In the genomic region with DNA sequence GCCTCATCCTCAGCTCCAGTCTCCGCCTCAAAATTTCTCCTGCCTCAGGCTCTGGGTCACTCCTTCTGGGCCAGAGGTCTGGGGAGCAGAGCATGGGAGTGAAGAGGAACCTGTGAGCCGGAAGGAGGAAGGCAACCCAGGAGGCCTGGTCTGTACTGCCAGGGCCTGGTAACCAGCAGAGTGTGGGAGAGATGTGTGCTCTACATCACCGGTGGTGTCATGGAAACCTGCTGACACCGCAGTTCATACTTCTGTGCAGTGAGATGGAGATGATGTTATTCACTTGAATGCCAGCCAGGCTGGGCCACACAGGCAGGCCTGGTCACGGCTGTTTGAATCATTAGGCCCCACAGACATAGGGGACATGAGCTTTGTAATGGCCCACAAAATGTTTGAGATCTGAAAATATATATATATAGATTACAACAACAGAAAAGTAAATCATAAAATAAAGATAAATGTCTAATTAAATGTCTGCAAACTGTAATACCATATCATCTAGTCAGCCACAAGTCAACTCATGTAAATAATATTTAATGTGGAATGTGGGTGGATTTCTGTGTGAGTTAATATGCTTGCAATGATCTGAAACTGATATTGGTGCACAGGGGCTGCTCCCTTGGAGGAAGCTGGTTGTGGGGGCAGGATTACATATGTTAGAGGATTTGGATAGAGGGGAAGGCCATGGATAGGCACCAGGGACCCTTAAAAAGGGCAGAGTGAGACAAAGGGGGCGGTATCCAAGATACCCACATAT, we compare ENCODE assay signal across 12 cellular contexts.
A peak's percentile ranks its signal among the peaks of the same experiment; 100 is the strongest.
DNase-seq lines count a peak whose midpoint lies in the region; ATAC-seq, FAIRE-seq and TF ChIP-seq lines count a peak whose summit lies in the region.
"Had no signal": no experiment of that assay in that cellular context is flagged by ENCODE, and none has a peak within 500 bp of the region (broad histone marks: within the 10 kb centered on the region; RNA-seq: fewer than 3 reads in every experiment).

No MANE protein-coding gene starts in this region.

- no peaks in the 10 kb centered on the region for H3K27me3 ChIP-seq in pancreas

- H3K4me1 Mint-ChIP-seq in WTC11, result peaks cover 7% of the 10 kb centered on the region

- H3K27me3 Mint-ChIP-seq in WTC11 (ENCODE audit: low read depth), result peaks cover 2% of the 10 kb centered on the region; the same call in 1 of the 2 replicates

- 85 to 88% methylated on average over 6 of the region's 6 CpGs for WGBS in pancreas, 2 donors

- no peak for TF ChIP-seq CTCF in epithelial cell of esophagus (IDR thresholded peaks at IDR 0.05; ENCODE audit: insufficient read depth, low read depth, low read length, missing control alignments)
- no peak for TF ChIP-seq CTCF in pancreas (IDR thresholded peaks at IDR 0.05)
- no peak for TF ChIP-seq CTCF in WTC11 (IDR thresholded peaks at IDR 0.05)

- H3K9me3 ChIP-seq in pancreas, result no peaks in the 10 kb centered on the region

- H3K4me3 ChIP-seq in epithelial cell of esophagus (ENCODE audit: low read length), result no peak overlapping the region
- no peak overlapping the region for H3K4me3 ChIP-seq in pancreas

- H3K4me1 ChIP-seq in pancreas, result no peaks in the 10 kb centered on the region

- CTCF ChIA-PET in WTC11 (lab: Charles Lee), result interaction anchor here (0.6 kb wide), 1 partner anchor 93 kb away, joined by 3 read pairs; no protein-coding TSS in a partner anchor

- POLR2A ChIA-PET in WTC11 (lab: Charles Lee), result no interaction called here

- H3K27ac ChIP-seq in pancreas, result peak overlapping the region in 1 of 4 donors; percentile 12

- H3K27ac Mint-ChIP-seq in WTC11, result no peak overlapping the region; the same call in 1 of the 2 replicates

- peaks cover 17% of the 10 kb centered on the region for H3K9me3 Mint-ChIP-seq in WTC11

- ATAC-seq in pancreas (peak in 3 of 4 donors; percentile 63 to 92 (median 91)), HG02798 (IDR thresholded peaks at IDR 0.05; ENCODE audit: poor library complexity, unreplicated experiment) (no peak), GM18498 (IDR thresholded peaks at IDR 0.05; ENCODE audit: unreplicated experiment) (no peak), WTC11 (no peak)

- DNase-seq in DMS153 (lab: John Stamatoyannopoulos, UW) (peak; percentile 50), NCI-H446 treated with DMSO at 0.1 percent for 48 hours (lab: John Stamatoyannopoulos, UW) (peak; percentile 90), epithelial cell of esophagus (ENCODE audit: low read depth) (peak; percentile 92), pancreas (peak in 2 of 6 donors; percentile 21), WTC11 (ENCODE audit: low spot score) (no peak)
- DNase-seq in stimulated activated CD4-positive, alpha-beta T cell treated with anti-CD3 and anti-CD28 coated beads, Interleukin-4, amount 100 ng/mL, for 4 hours, result no peak
- DNase-seq: erythroblast, H9, NCI-H526 treated with DMSO at 0.1 percent for 48 hours, small intestine had no signal

- H3K36me3 ChIP-seq in pancreas, result no peaks in the 10 kb centered on the region

- FAIRE-seq in pancreas (lab: Jason Lieb, UNC), result no peak
- FAIRE-seq: small intestine had no signal

- H3K36me3 Mint-ChIP-seq in WTC11, result peaks cover 5% of the 10 kb centered on the region

- intact Hi-C loops in pancreas (cut with DNase I), result no loop called here

- H3K4me3 Mint-ChIP-seq in WTC11, result no peak overlapping the region
- H3K4me3 Mint-ChIP-seq: H9 had no signal

TF ChIP-seq in WTC11, 78 proteins besides CTCF, POLR2A, EP300 and RAD21:
- TF ChIP-seq, protein P1, sequence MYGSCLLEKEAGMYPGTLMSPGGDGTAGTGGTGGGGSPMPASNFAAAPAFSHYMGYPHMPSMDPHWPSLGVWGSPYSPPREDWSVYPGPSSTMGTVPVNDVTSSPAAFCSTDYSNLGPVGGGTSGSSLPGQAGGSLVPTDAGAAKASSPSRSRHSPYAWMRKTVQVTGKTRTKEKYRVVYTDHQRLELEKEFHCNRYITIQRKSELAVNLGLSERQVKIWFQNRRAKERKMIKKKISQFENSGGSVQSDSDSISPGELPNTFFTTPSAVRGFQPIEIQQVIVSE (CRISPR knock-in tag; IDR thresholded peaks at IDR 0.05; ENCODE audit: borderline replicate concordance), result no peak

Comparison
In these comparisons a context has a peak if more than half of its experiments do, and no peak if none do; other contexts are left out.
1. DNase-seq: peak in DMS153 (single experiment), NCI-H446 treated with DMSO at 0.1 percent for 48 hours (single experiment) and epithelial cell of esophagus (single experiment); none in stimulated activated CD4-positive, alpha-beta T cell treated with anti-CD3 and anti-CD28 coated beads, Interleukin-4, amount 100 ng/mL, for 4 hours (0 of 2) and WTC11 (single experiment).
2. ATAC-seq: peak in pancreas (3 of 4); none in HG02798 (single experiment), GM18498 (single experiment) and WTC11 (single experiment).